In the genomic region with DNA sequence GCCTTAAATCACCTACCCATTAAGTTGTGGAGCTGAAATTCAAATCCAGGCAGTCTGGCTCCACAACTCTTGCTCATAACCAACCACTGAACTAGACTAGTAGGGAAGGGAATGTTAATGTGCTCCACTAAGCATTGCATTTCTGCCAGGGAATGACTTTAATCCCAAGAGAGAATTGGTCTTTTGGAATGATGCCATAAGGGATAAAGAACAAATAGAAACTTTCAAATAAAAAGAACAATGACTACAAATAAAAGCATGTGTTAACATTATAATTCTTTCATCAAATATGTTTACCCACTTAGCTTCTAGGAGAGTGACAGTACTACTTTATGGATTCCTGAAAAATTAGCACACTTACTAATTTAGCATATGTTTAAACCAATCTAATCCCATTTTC, we compare ENCODE assay signal across 20 cellular contexts.
DNase-seq lines count a peak whose midpoint lies in the region; ATAC-seq and TF ChIP-seq lines count a peak whose summit lies in the region.
"Had no signal": no experiment of that assay in that cellular context is flagged by ENCODE, and none has a peak within 500 bp of the region (broad histone marks: within the 10 kb centered on the region; RNA-seq: fewer than 3 reads in every experiment).

No MANE protein-coding gene starts in this region.

- H3K18ac ChIP-seq in H9 (ENCODE audit: insufficient read length, low read depth, low read length), result no peak overlapping the region

- no peak overlapping the region for H3K4me2 ChIP-seq in H9 (ENCODE audit: insufficient read depth, insufficient read length, low read length)

- no peak overlapping the region for H3K27ac ChIP-seq in H9 (ENCODE audit: insufficient read length, low read depth, low read length)
- H3K27ac ChIP-seq: body of pancreas, HL-60, parathyroid adenoma had no signal

- no peaks in the 10 kb centered on the region; the same call in 1 of the 2 replicates for H3K4me1 ChIP-seq in H9 (ENCODE audit: insufficient read depth, low read length)
- H3K4me1 ChIP-seq: body of pancreas, parathyroid adenoma had no signal

- no peak overlapping the region for H2BK12ac ChIP-seq in H9 (ENCODE audit: insufficient read length, low read depth, low read length)

- no peaks in the 10 kb centered on the region for H3K79me2 ChIP-seq in H9 (ENCODE audit: insufficient read depth, low read length)
- H3K79me2 ChIP-seq: parathyroid adenoma had no signal

- H4K20me1 ChIP-seq in H9 (ENCODE audit: control insufficient read depth, insufficient read depth, insufficient read length), result no peaks in the 10 kb centered on the region

- no peak overlapping the region for H3K56ac ChIP-seq in H9 (ENCODE audit: insufficient read length, low read depth, low read length)

- H2AFZ ChIP-seq in H9 (ENCODE audit: low read length), result no peak overlapping the region
- H2AFZ ChIP-seq: parathyroid adenoma had no signal

- no peak overlapping the region for H3K4ac ChIP-seq in H9 (ENCODE audit: low read depth, low read length)

- no peak overlapping the region for H2BK20ac ChIP-seq in H9 (ENCODE audit: low read depth, low read length, poor library complexity, severe bottlenecking)

- no peak overlapping the region for H4K5ac ChIP-seq in H9 (ENCODE audit: insufficient read length, low read depth, low read length)

- H3K4me3 Mint-ChIP-seq in osteocyte (ENCODE audit: unreplicated experiment), result no peak overlapping the region
- no peak overlapping the region for H3K4me3 Mint-ChIP-seq in natural killer cell
- no peak overlapping the region for H3K4me3 Mint-ChIP-seq in H9
- H3K4me3 Mint-ChIP-seq: activated B cell treated with CpG ODN at 0.5 μM for 24 hours; activated CD8-positive, alpha-beta T cell treated with anti-CD3 and anti-CD28 coated beads for 36 hours; activated naive CD4-positive, alpha-beta T cell treated with anti-CD3 and anti-CD28 coated beads, Interleukin-2, amount 10 ng/mL, durations not matched to agents 7 days and 5 days; activated T-cell treated with anti-CD3 and anti-CD28 coated beads, Interleukin-2, amount 50 U/mL, for 4 hours; B cell had no signal

- H2BK120ac ChIP-seq in H9 (ENCODE audit: low read depth, low read length, poor library complexity, severe bottlenecking), result no peak overlapping the region

- H3K9ac ChIP-seq in H9 (ENCODE audit: extremely low read depth, insufficient read length, low read length), result no peak overlapping the region
- H3K9ac ChIP-seq: parathyroid adenoma had no signal

- peaks cover 5% of the 10 kb centered on the region for H3K36me3 Mint-ChIP-seq in osteocyte (ENCODE audit: unreplicated experiment)
- no peaks in the 10 kb centered on the region for H3K36me3 Mint-ChIP-seq in natural killer cell
- H3K36me3 Mint-ChIP-seq in H9 (ENCODE audit: insufficient read depth in 1 of 3, low read depth in 3 of 3), result no peaks in the 10 kb centered on the region
- H3K36me3 Mint-ChIP-seq: activated naive CD4-positive, alpha-beta T cell treated with anti-CD3 and anti-CD28 coated beads, Interleukin-2, amount 10 ng/mL, durations not matched to agents 7 days and 5 days had no signal

- H3T11ph ChIP-seq in H9 (ENCODE audit: low read length), result no peak overlapping the region

- no peak overlapping the region for H2AK5ac ChIP-seq in H9 (ENCODE audit: insufficient read length, low read length)

- H3K9me3 Mint-ChIP-seq in osteocyte (ENCODE audit: unreplicated experiment) (no peaks in the 10 kb centered on the region), natural killer cell (no peaks in the 10 kb centered on the region), H9 (no peaks in the 10 kb centered on the region)
- H3K9me3 Mint-ChIP-seq: activated CD8-positive, alpha-beta T cell treated with anti-CD3 and anti-CD28 coated beads for 36 hours; activated naive CD4-positive, alpha-beta T cell treated with anti-CD3 and anti-CD28 coated beads, Interleukin-2, amount 10 ng/mL, durations not matched to agents 7 days and 5 days; activated T-cell treated with anti-CD3 and anti-CD28 coated beads, Interleukin-2, amount 50 U/mL, for 4 hours had no signal

- no peak overlapping the region for H3K23ac ChIP-seq in H9 (ENCODE audit: insufficient read length, low read depth, low read length)

- H3K27me3 Mint-ChIP-seq in osteocyte (ENCODE audit: unreplicated experiment), result no peaks in the 10 kb centered on the region
- no peaks in the 10 kb centered on the region for H3K27me3 Mint-ChIP-seq in natural killer cell (ENCODE audit: low read depth in 2 of 2)
- H3K27me3 Mint-ChIP-seq in H9 (ENCODE audit: low read depth), result no peaks in the 10 kb centered on the region
- H3K27me3 Mint-ChIP-seq: activated B cell treated with CpG ODN at 0.5 μM for 24 hours; activated CD8-positive, alpha-beta T cell treated with anti-CD3 and anti-CD28 coated beads for 36 hours; activated naive CD4-positive, alpha-beta T cell treated with anti-CD3 and anti-CD28 coated beads, Interleukin-2, amount 10 ng/mL, durations not matched to agents 7 days and 5 days; B cell had no signal

- no peaks in the 10 kb centered on the region for H3K79me1 ChIP-seq in H9 (ENCODE audit: insufficient read depth, low read depth, low read length, poor library complexity, severe bottlenecking)

- intact Hi-C loops in natural killer cell (cut with micrococcal nuclease), result no loop called here

- no peaks in the 10 kb centered on the region for H3K9me3 ChIP-seq in H9 (ENCODE audit: control insufficient read depth, low read depth, low read length)
- H3K9me3 ChIP-seq: body of pancreas had no signal

- no peak overlapping the region for H2BK15ac ChIP-seq in H9 (ENCODE audit: low read depth, low read length)

- no peak overlapping the region for H2BK5ac ChIP-seq in H9 (ENCODE audit: insufficient read length, low read length)

- H3K27ac Mint-ChIP-seq in osteocyte (ENCODE audit: unreplicated experiment) (peak overlapping the region; percentile 89), natural killer cell (no peak overlapping the region), H9 (no peak overlapping the region)
- H3K27ac Mint-ChIP-seq: activated B cell treated with CpG ODN at 0.5 μM for 24 hours; activated CD8-positive, alpha-beta T cell treated with anti-CD3 and anti-CD28 coated beads for 36 hours; activated naive CD4-positive, alpha-beta T cell treated with anti-CD3 and anti-CD28 coated beads, Interleukin-2, amount 10 ng/mL, durations not matched to agents 7 days and 5 days; B cell had no signal

- no peaks in the 10 kb centered on the region for H3K23me2 ChIP-seq in H9 (ENCODE audit: insufficient read length, low read depth, low read length, poor library complexity, severe bottlenecking)

- H4K8ac ChIP-seq in H9 (replicated peaks; ENCODE audit: insufficient read length, low read depth, low read length), result no peak overlapping the region

- H3K14ac ChIP-seq in H9 (ENCODE audit: insufficient read depth, low read length), result no peak overlapping the region

- H3K4me1 Mint-ChIP-seq in osteocyte (ENCODE audit: unreplicated experiment), result peaks cover 78% of the 10 kb centered on the region
- H3K4me1 Mint-ChIP-seq in natural killer cell, result no peaks in the 10 kb centered on the region
- peaks cover 15 to 17% of the 10 kb centered on the region in 2 experiments for H3K4me1 Mint-ChIP-seq in H9
- H3K4me1 Mint-ChIP-seq: activated B cell treated with CpG ODN at 0.5 μM for 24 hours; activated naive CD4-positive, alpha-beta T cell treated with anti-CD3 and anti-CD28 coated beads, Interleukin-2, amount 10 ng/mL, durations not matched to agents 7 days and 5 days; B cell had no signal

- no peaks in the 10 kb centered on the region for H3K27me3 ChIP-seq in H9 (ENCODE audit: insufficient read depth, low read length)
- H3K27me3 ChIP-seq: body of pancreas had no signal

- TF ChIP-seq CTCF in osteocyte (IDR thresholded peaks at IDR 0.05), result no peak
- no peak for TF ChIP-seq CTCF in natural killer cell (IDR thresholded peaks at IDR 0.05)
- TF ChIP-seq CTCF in H9 (conservative IDR thresholded peaks at IDR 0.05), result no peak

- no peak for ATAC-seq in natural killer cell
- ATAC-seq: activated CD8-positive, alpha-beta T cell treated with anti-CD3 and anti-CD28 coated beads for 36 hours; activated T-cell treated with anti-CD3 and anti-CD28 coated beads, Interleukin-2, amount 50 U/mL, for 4 hours; body of pancreas; GM12878; K562 had no signal

- H4K91ac ChIP-seq in H9 (ENCODE audit: insufficient read length, low read depth, low read length), result no peak overlapping the region

- DNase-seq in HS-5 (ENCODE audit: low read depth) (peak; percentile 2), NCI-H2107 treated with DMSO at 0.1 percent for 48 hours (lab: John Stamatoyannopoulos, UW; ENCODE audit: unreplicated experiment) (peak; percentile 15), astrocyte of the hippocampus (ENCODE audit: low read depth, low spot score) (peak; percentile 74), osteocyte (ENCODE audit: extremely low spot score, unreplicated experiment) (no peak), OCI-M2 (lab: John Stamatoyannopoulos, UW; ENCODE audit: unreplicated experiment) (no peak), natural killer cell (no peak), H9 (no peak)
- DNase-seq: activated B cell treated with CpG ODN at 0.5 μM for 24 hours; activated CD8-positive, alpha-beta T cell treated with anti-CD3 and anti-CD28 coated beads for 36 hours; activated naive CD4-positive, alpha-beta T cell treated with anti-CD3 and anti-CD28 coated beads, Interleukin-2, amount 10 ng/mL, durations not matched to agents 7 days and 5 days; activated T-cell treated with anti-CD3 and anti-CD28 coated beads, Interleukin-2, amount 50 U/mL, for 4 hours; body of pancreas; erythroblast; NCI-H1436; SHP77 had no signal

Comparison
In these comparisons a context has a peak if more than half of its experiments do, and no peak if none do; other contexts are left out.
1. DNase-seq: peak in HS-5 (single experiment), NCI-H2107 treated with DMSO at 0.1 percent for 48 hours (single experiment) and astrocyte of the hippocampus (single experiment); none in osteocyte (single experiment), OCI-M2 (single experiment), natural killer cell (single experiment) and H9 (single experiment).